ENCODE assay signal across 6 cellular contexts in genomic region chr1:1013922-1014617, GRCh38.
DNase-seq lines count a peak whose midpoint lies in the region; ATAC-seq and TF ChIP-seq lines count a peak whose summit lies in the region.

No MANE protein-coding gene starts in this region.

- peak overlapping the region; percentile 92 for H3K27ac ChIP-seq in DND-41 (ENCODE audit: low read length)

- H3K4me1 ChIP-seq in DND-41 (ENCODE audit: insufficient read depth, low read length) = peaks cover 32% of the 10 kb centered on the region

- H3K36me3 Mint-ChIP-seq in stimulated activated naive CD8-positive, alpha-beta T cell treated with anti-CD3 and anti-CD28 coated beads, Interleukin-15, Interleukin-2, amounts not matched to agents 100 ng/mL and 50 ng/mL, for 24 hours (ENCODE audit: low read depth) = peaks cover 5% of the 10 kb centered on the region

- peaks cover 14% of the 10 kb centered on the region for H3K79me2 ChIP-seq in DND-41 (ENCODE audit: insufficient read depth, low read length)

- ATAC-seq in DND-41 (ENCODE audit: insufficient read depth, low read depth) (peak; percentile 83), GM21526 (IDR thresholded peaks at IDR 0.05; ENCODE audit: low FRiP score, unreplicated experiment) (no peak)

- H3K36me3 ChIP-seq in DND-41 (ENCODE audit: insufficient read depth, low read length) = no peaks in the 10 kb centered on the region

- H2AFZ ChIP-seq in DND-41 (ENCODE audit: low read depth, low read length) = peak overlapping the region; percentile 76

- peak overlapping the region; percentile 93 for H3K4me3 Mint-ChIP-seq in stimulated activated naive CD8-positive, alpha-beta T cell treated with anti-CD3 and anti-CD28 coated beads, Interleukin-15, Interleukin-2, amounts not matched to agents 100 ng/mL and 50 ng/mL, for 24 hours

- no peaks in the 10 kb centered on the region for H3K9me3 ChIP-seq in DND-41 (ENCODE audit: insufficient read depth, low read length, severe bottlenecking)

- DNase-seq in DND-41 = peak; percentile 86
- peak; percentile 40 for DNase-seq in SHP77 treated with DMSO at 0.1 percent for 48 hours (lab: John Stamatoyannopoulos, UW)
- DNase-seq in fibroblast of mammary gland (ENCODE audit: low read depth) = peak; percentile 28
- DNase-seq in NCI-H128 (lab: John Stamatoyannopoulos, UW; ENCODE audit: unreplicated experiment) = no peak

- H3K27ac Mint-ChIP-seq in stimulated activated naive CD8-positive, alpha-beta T cell treated with anti-CD3 and anti-CD28 coated beads, Interleukin-15, Interleukin-2, amounts not matched to agents 100 ng/mL and 50 ng/mL, for 24 hours = peak overlapping the region; percentile 98

- H3K4me1 Mint-ChIP-seq in stimulated activated naive CD8-positive, alpha-beta T cell treated with anti-CD3 and anti-CD28 coated beads, Interleukin-15, Interleukin-2, amounts not matched to agents 100 ng/mL and 50 ng/mL, for 24 hours (ENCODE audit: low read depth) = peaks cover 41% of the 10 kb centered on the region

- no peaks in the 10 kb centered on the region for H3K27me3 ChIP-seq in DND-41 (ENCODE audit: insufficient read depth, low read length, poor library complexity)

- peak overlapping the region; percentile 55 to 81 for H3K4me3 ChIP-seq in DND-41 (ENCODE audit: low read depth in 1 of 2, low read length in 2 of 2)
- H3K4me3 ChIP-seq in fibroblast of mammary gland (ENCODE audit: control insufficient read depth, low read depth, low read length) = peak overlapping the region; percentile 73

- no peaks in the 10 kb centered on the region for H3K9me3 Mint-ChIP-seq in stimulated activated naive CD8-positive, alpha-beta T cell treated with anti-CD3 and anti-CD28 coated beads, Interleukin-15, Interleukin-2, amounts not matched to agents 100 ng/mL and 50 ng/mL, for 24 hours

- TF ChIP-seq CTCF in DND-41 (IDR thresholded peaks at IDR 0.05; ENCODE audit: borderline replicate concordance, extremely low read depth, low read length, poor library complexity, severe bottlenecking) (no peak), fibroblast of mammary gland (conservative IDR thresholded peaks at IDR 0.05; ENCODE audit: control insufficient read depth, insufficient read depth, low read depth, low read length) (no peak)

- H3K27me3 Mint-ChIP-seq in stimulated activated naive CD8-positive, alpha-beta T cell treated with anti-CD3 and anti-CD28 coated beads, Interleukin-15, Interleukin-2, amounts not matched to agents 100 ng/mL and 50 ng/mL, for 24 hours = peaks cover 1% of the 10 kb centered on the region

- peak overlapping the region; percentile 90 for H3K4me2 ChIP-seq in DND-41 (ENCODE audit: insufficient read depth, low read length)

- H4K20me1 ChIP-seq in DND-41 (ENCODE audit: insufficient read depth, low read length) = no peaks in the 10 kb centered on the region

- H3K9ac ChIP-seq in DND-41 (ENCODE audit: low read depth, low read length) = peak overlapping the region; percentile 71
